22 cellular contexts compared by ENCODE assay signal in the genomic region with DNA sequence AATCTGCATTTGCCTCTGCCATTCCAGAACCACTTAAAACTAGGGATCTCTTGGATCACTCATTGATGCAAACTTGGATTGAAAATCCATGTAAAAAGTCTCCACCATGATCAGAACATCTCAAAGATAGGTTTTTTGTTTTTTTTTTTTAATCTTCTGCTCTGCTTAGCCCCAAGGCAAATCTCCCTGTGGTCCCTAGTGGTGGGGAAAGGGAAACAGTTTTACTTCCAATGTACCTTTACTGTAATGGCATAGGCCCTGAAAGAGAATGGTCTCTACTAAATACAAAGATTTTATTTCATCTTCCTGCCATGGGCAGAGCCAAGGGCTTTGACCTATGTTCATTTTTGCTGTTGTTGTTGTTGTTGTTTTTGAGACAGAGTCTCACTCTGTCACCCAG.
"Had no signal": no experiment of that assay in that cellular context is flagged by ENCODE, and none has a peak within 500 bp of the region (broad histone marks: within the 10 kb centered on the region; RNA-seq: fewer than 3 reads in every experiment).

No MANE protein-coding gene starts in this region.

- FAIRE-seq: urothelium cell line had no signal

- H3K4me3 Mint-ChIP-seq: activated CD4-positive, alpha-beta T cell treated with anti-CD3 and anti-CD28 coated beads, Interleukin-2, amount 10 ng/mL, durations not matched to agents 7 days and 5 days; activated naive CD8-positive, alpha-beta T cell treated with anti-CD3 and anti-CD28 coated beads, Interleukin-2, amount 10 ng/mL, durations not matched to agents 7 days and 5 days; activated T-helper 1 cell treated with anti-CD3 and anti-CD28 coated beads, Interleukin-12 subunit alpha, Interleukin-12 subunit beta, Interleukin-2, Interleukin-4 antibody, amounts not matched to agents 30 ng/mL and 10 ng/mL and 1 ng/mL, durations not matched to agents 14 hours and 24 hours and 36 hours; central memory CD8-positive, alpha-beta T cell; naive thymus-derived CD4-positive, alpha-beta T cell; stimulated activated memory B cell treated with anti-CD40 and anti-IgM and Interleukin-4, amounts not matched to agents 10 μg/mL and 1 μg/mL and 100 μg/mL, for 72 hours had no signal

- ATAC-seq: gastroesophageal sphincter; heart right ventricle; mucosa of descending colon; naive thymus-derived CD4-positive, alpha-beta T cell; stimulated activated memory B cell treated with anti-CD40 and anti-IgM and Interleukin-4, amounts not matched to agents 10 μg/mL and 1 μg/mL and 100 μg/mL, for 72 hours had no signal

- H3K36me3 Mint-ChIP-seq: activated naive CD8-positive, alpha-beta T cell treated with anti-CD3 and anti-CD28 coated beads, Interleukin-2, amount 10 ng/mL, durations not matched to agents 7 days and 5 days; stimulated activated memory B cell treated with anti-CD40 and anti-IgM and Interleukin-4, amounts not matched to agents 10 μg/mL and 1 μg/mL and 100 μg/mL, for 72 hours had no signal

- H3K27me3 Mint-ChIP-seq: activated CD4-positive, alpha-beta T cell treated with anti-CD3 and anti-CD28 coated beads, Interleukin-2, amount 10 ng/mL, durations not matched to agents 7 days and 5 days; activated naive CD8-positive, alpha-beta T cell treated with anti-CD3 and anti-CD28 coated beads, Interleukin-2, amount 10 ng/mL, durations not matched to agents 7 days and 5 days; central memory CD8-positive, alpha-beta T cell; naive thymus-derived CD4-positive, alpha-beta T cell; stimulated activated memory B cell treated with anti-CD40 and anti-IgM and Interleukin-4, amounts not matched to agents 10 μg/mL and 1 μg/mL and 100 μg/mL, for 72 hours had no signal

- DNase-seq: activated CD4-positive, alpha-beta T cell treated with anti-CD3 and anti-CD28 coated beads, Interleukin-2, amount 10 ng/mL, durations not matched to agents 7 days and 5 days; activated CD8-positive, alpha-beta memory T cell treated with anti-CD3 and anti-CD28 coated beads, Interleukin-2, amount 50 U/mL, for 48 hours; activated naive CD4-positive, alpha-beta T cell; activated naive CD8-positive, alpha-beta T cell treated with anti-CD3 and anti-CD28 coated beads, Interleukin-2, amount 10 ng/mL, durations not matched to agents 7 days and 5 days; anterior cingulate cortex; brain microvascular endothelial cell; cortex of kidney; effector memory CD4-positive, alpha-beta T cell; heart right ventricle; islet precursor cell; mammary epithelial cell; mucosa of descending colon; naive thymus-derived CD4-positive, alpha-beta T cell; stimulated activated CD4-positive, alpha-beta T cell treated with anti-CD3 and anti-CD28 coated beads, Interleukin-2, amount 100 ng/mL, for 48 hours; thyroid gland had no signal

- H3K27ac Mint-ChIP-seq: activated CD4-positive, alpha-beta T cell treated with anti-CD3 and anti-CD28 coated beads, Interleukin-2, amount 10 ng/mL, durations not matched to agents 7 days and 5 days; activated naive CD8-positive, alpha-beta T cell treated with anti-CD3 and anti-CD28 coated beads, Interleukin-2, amount 10 ng/mL, durations not matched to agents 7 days and 5 days; activated T-helper 1 cell treated with anti-CD3 and anti-CD28 coated beads, Interleukin-12 subunit alpha, Interleukin-12 subunit beta, Interleukin-2, Interleukin-4 antibody, amounts not matched to agents 30 ng/mL and 10 ng/mL and 1 ng/mL, durations not matched to agents 14 hours and 24 hours and 36 hours; naive thymus-derived CD4-positive, alpha-beta T cell; stimulated activated memory B cell treated with anti-CD40 and anti-IgM and Interleukin-4, amounts not matched to agents 10 μg/mL and 1 μg/mL and 100 μg/mL, for 72 hours had no signal

- H3K27ac ChIP-seq: brain microvascular endothelial cell, epithelial cell of prostate, gastroesophageal sphincter, heart right ventricle, neutrophil, thyroid gland had no signal

- H3K4me1 Mint-ChIP-seq: activated CD4-positive, alpha-beta T cell treated with anti-CD3 and anti-CD28 coated beads, Interleukin-2, amount 10 ng/mL, durations not matched to agents 7 days and 5 days; activated naive CD8-positive, alpha-beta T cell treated with anti-CD3 and anti-CD28 coated beads, Interleukin-2, amount 10 ng/mL, durations not matched to agents 7 days and 5 days; central memory CD8-positive, alpha-beta T cell; stimulated activated memory B cell treated with anti-CD40 and anti-IgM and Interleukin-4, amounts not matched to agents 10 μg/mL and 1 μg/mL and 100 μg/mL, for 72 hours had no signal

- H3K4me3 ChIP-seq: gastroesophageal sphincter, heart right ventricle, mucosa of descending colon, thyroid gland had no signal

- H3K9me3 Mint-ChIP-seq: activated CD4-positive, alpha-beta T cell treated with anti-CD3 and anti-CD28 coated beads, Interleukin-2, amount 10 ng/mL, durations not matched to agents 7 days and 5 days; activated naive CD8-positive, alpha-beta T cell treated with anti-CD3 and anti-CD28 coated beads, Interleukin-2, amount 10 ng/mL, durations not matched to agents 7 days and 5 days; activated T-helper 1 cell treated with anti-CD3 and anti-CD28 coated beads, Interleukin-12 subunit alpha, Interleukin-12 subunit beta, Interleukin-2, Interleukin-4 antibody, amounts not matched to agents 30 ng/mL and 10 ng/mL and 1 ng/mL, durations not matched to agents 14 hours and 24 hours and 36 hours; central memory CD8-positive, alpha-beta T cell; naive thymus-derived CD4-positive, alpha-beta T cell; stimulated activated memory B cell treated with anti-CD40 and anti-IgM and Interleukin-4, amounts not matched to agents 10 μg/mL and 1 μg/mL and 100 μg/mL, for 72 hours had no signal

- H3K27me3 ChIP-seq: brain microvascular endothelial cell, gastroesophageal sphincter, heart right ventricle, neutrophil, thyroid gland had no signal

- H3K36me3 ChIP-seq: brain microvascular endothelial cell, neutrophil, thyroid gland had no signal

- H3K9me3 ChIP-seq: gastroesophageal sphincter, heart right ventricle, mucosa of descending colon, neutrophil, thyroid gland had no signal

- H3K4me1 ChIP-seq: gastroesophageal sphincter, heart right ventricle, thyroid gland had no signal
